11 cellular contexts compared by ENCODE assay signal in the genomic region with DNA sequence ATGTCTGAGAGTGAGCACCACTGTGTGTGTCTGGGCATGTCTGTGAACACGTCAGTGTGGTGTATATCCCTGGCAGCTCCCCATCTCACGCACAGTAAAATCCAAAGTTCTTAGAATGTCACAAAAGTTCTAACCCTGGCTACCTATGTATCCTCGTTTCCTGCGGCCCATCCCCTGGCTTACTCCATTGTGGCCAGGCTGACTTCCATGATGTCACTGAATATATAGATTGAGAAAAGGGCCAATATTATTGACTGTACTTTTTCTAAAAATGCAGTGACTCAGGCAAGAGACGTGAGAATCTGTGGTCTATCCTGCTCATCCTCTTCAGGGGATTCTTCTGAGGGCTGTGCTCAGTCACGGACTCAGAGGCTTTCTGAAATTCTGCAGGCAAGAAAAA. TPM values are rescaled to one million over a fixed set of nuclear protein-coding genes. Genes with fewer than 3 reads are reported as not detected.
DNase-seq lines count a peak whose midpoint lies in the region; ATAC-seq, FAIRE-seq and TF ChIP-seq lines count a peak whose summit lies in the region.
"Had no signal": no experiment of that assay in that cellular context is flagged by ENCODE, and none has a peak within 500 bp of the region (broad histone marks: within the 10 kb centered on the region; RNA-seq: fewer than 3 reads in every experiment).

No MANE protein-coding gene starts in this region.

- H3K9me3 ChIP-seq in HepG2 (ENCODE audit: low read length) = no peaks in the 10 kb centered on the region
- H3K9me3 ChIP-seq in right lobe of liver = no peaks in the 10 kb centered on the region
- no peaks in the 10 kb centered on the region for H3K9me3 ChIP-seq in BE2C
- H3K9me3 ChIP-seq: heart right ventricle, left ventricle myocardium inferior had no signal

- no peak for ATAC-seq in HepG2
- no peak for ATAC-seq in right lobe of liver
- no peak for ATAC-seq in activated B cell treated with CpG ODN at 0.5 μM for 24 hours (ENCODE audit: low read depth)
- peak; percentile 67 for ATAC-seq in esophagus mucosa

- in situ Hi-C loops in HepG2 (cut with HindIII; ENCODE audit: extremely low pct_ligation_motif_present, low pct_unique_long_range_greater_than_20kb) = loop anchor here (5.0 kb wide), 1 partner anchor 53 kb away; no protein-coding TSS in a partner anchor

- no TSS peak for BruUV-seq in HepG2 (replicated peaks; lab: Mats Ljungman, UMichigan)

- peaks cover 2 to 12% of the 10 kb centered on the region in 2 experiments for H3K36me3 ChIP-seq in HepG2 (replicated peaks in 1 of 2; ENCODE audit: control insufficient read depth in 1 of 2, insufficient read depth in 2 of 2, low read length in 2 of 2)
- H3K36me3 ChIP-seq in right lobe of liver = peaks cover 0 to 3% (median 0%) of the 10 kb centered on the region in 4 donors
- H3K36me3 ChIP-seq in BE2C = peaks cover 2% of the 10 kb centered on the region

- H3K27me3 Mint-ChIP-seq in activated B cell treated with CpG ODN at 0.5 μM for 24 hours = peaks cover 5% of the 10 kb centered on the region

- intact Hi-C loops in HepG2 (cut with micrococcal nuclease; ENCODE audit: unreplicated experiment) = no loop called here
- intact Hi-C loops in right lobe of liver (cut with DNase I) = no loop called here
- intact Hi-C loops in activated B cell treated with CpG ODN at 0.5 μM for 24 hours (cut with micrococcal nuclease) = loop anchor here (2.0 to 5.0 kb wide), 2 partner anchors 53 to 248 kb away; partner anchors contain the start of gene CARHSP1

- H3K36me3 Mint-ChIP-seq in activated B cell treated with CpG ODN at 0.5 μM for 24 hours (ENCODE audit: low read depth) = peaks cover 10% of the 10 kb centered on the region

- no peaks in the 10 kb centered on the region for H3K9me3 Mint-ChIP-seq in activated B cell treated with CpG ODN at 0.5 μM for 24 hours

- H3K4me1 ChIP-seq in HepG2 (ENCODE audit: insufficient read depth, low read length) = peaks cover 44% of the 10 kb centered on the region
- peaks cover 0 to 6% (median 0%) of the 10 kb centered on the region in 4 donors for H3K4me1 ChIP-seq in right lobe of liver
- no peaks in the 10 kb centered on the region; the same call in 1 of the 2 replicates for H3K4me1 ChIP-seq in BE2C

- TF ChIP-seq RAD21 in HepG2 (CRISPR knock-in tag; IDR thresholded peaks at IDR 0.05) = no peak

- CTCF ChIA-PET in HepG2 (lab: Yijun Ruan, JAX; ENCODE audit: low intra/inter-chr PET ratio, low total read pairs) (no interaction called here), activated B cell treated with CpG ODN at 0.5 μM for 24 hours (lab: Charles Lee) (no interaction called here)

- H3K27me3 ChIP-seq in HepG2 (ENCODE audit: control insufficient read depth in 1 of 2, insufficient read depth in 2 of 2, low read length in 2 of 2) (peaks cover 2 to 32% of the 10 kb centered on the region in 2 experiments; a peak in 3 of 5 replicates), right lobe of liver (no peaks in the 10 kb centered on the region), BE2C (no peaks in the 10 kb centered on the region)

- TF ChIP-seq EP300 in HepG2 (IDR thresholded peaks at IDR 0.05; ENCODE audit: low read depth in 2 of 2, low read length in 2 of 2) (no peak), HepG2 (CRISPR knock-in tag; IDR thresholded peaks at IDR 0.05; ENCODE audit: borderline replicate concordance) (no peak)

- POLR2A ChIA-PET in HepG2 (lab: Yijun Ruan, JAX) (no interaction called here), activated B cell treated with CpG ODN at 0.5 μM for 24 hours (lab: Charles Lee) (interaction anchor here (1.1 kb wide), 1 partner anchor 470 kb away, joined by 3 read pairs; no protein-coding TSS in a partner anchor)

- DNase-seq in HepG2 (ENCODE audit: low spot score) (no peak), right lobe of liver (no peak), activated B cell treated with CpG ODN at 0.5 μM for 24 hours (no peak), NCI-H1417 (lab: John Stamatoyannopoulos, UW) (no peak), NCI-H2171 (lab: John Stamatoyannopoulos, UW) (no peak), GM03348 (ENCODE audit: low spot score) (no peak), BE2C (no peak)
- DNase-seq: heart right ventricle, left ventricle myocardium inferior, nucleus accumbens had no signal

- no peak overlapping the region for H3K27ac Mint-ChIP-seq in activated B cell treated with CpG ODN at 0.5 μM for 24 hours

- 0 out of 2 replicates have a peak, but pooled peaks cover 5% of the 10 kb centered on the region for H4K20me1 ChIP-seq in HepG2 (ENCODE audit: insufficient read depth, low read length)

- H3K4me3 ChIP-seq in HepG2 (replicated peaks in 1 of 3; ENCODE audit: insufficient read depth in 1 of 3, low read depth in 2 of 3, low read length in 3 of 3) (no peak overlapping the region), right lobe of liver (no peak overlapping the region), BE2C (ENCODE audit: low read depth, low read length) (no peak overlapping the region)

- TF ChIP-seq CTCF in HepG2 (CRISPR knock-in tag; IDR thresholded peaks at IDR 0.05) = no peak
- TF ChIP-seq CTCF in right lobe of liver (IDR thresholded peaks at IDR 0.05) = no peak
- no peak for TF ChIP-seq CTCF in activated B cell treated with CpG ODN at 0.5 μM for 24 hours (IDR thresholded peaks at IDR 0.05)
- no peak for TF ChIP-seq CTCF in BE2C (IDR thresholded peaks at IDR 0.05; ENCODE audit: low read depth, low read length)

- H2AFZ ChIP-seq in HepG2 (ENCODE audit: low read length) = no peak overlapping the region

- TF ChIP-seq POLR2A in HepG2 (IDR thresholded peaks at IDR 0.05; ENCODE audit: insufficient read depth in 1 of 2, low read depth in 2 of 2, low read length in 2 of 2) (no peak), right lobe of liver (IDR thresholded peaks at IDR 0.05) (no peak)

- 37% methylated on average over 6 of the region's 6 CpGs for WGBS in HepG2 (ENCODE audit: low lambda C conversion rate)
- 75% methylated on average over 4 of the region's 6 CpGs for WGBS in right lobe of liver (ENCODE audit: insufficient coverage, low coverage, low lambda C conversion rate, missing lambda C conversion rate)

- peaks cover 13% of the 10 kb centered on the region for H3K4me1 Mint-ChIP-seq in activated B cell treated with CpG ODN at 0.5 μM for 24 hours

- H3K79me2 ChIP-seq in HepG2 (ENCODE audit: insufficient read depth, low read length) = peaks cover 37% of the 10 kb centered on the region

- peak overlapping the region; percentile 95 for H3K4me3 Mint-ChIP-seq in activated B cell treated with CpG ODN at 0.5 μM for 24 hours

- FAIRE-seq in HepG2 (lab: Jason Lieb, UNC) = no peak

- 0 out of 2 replicates have a peak overlapping the region, but pooled peaks have one; percentile 88 for H3K4me2 ChIP-seq in HepG2 (ENCODE audit: low read depth, low read length)

- no peak overlapping the region for H3K9ac ChIP-seq in HepG2 (ENCODE audit: insufficient read depth, low read depth, low read length)

- H3K27ac ChIP-seq in HepG2 (ENCODE audit: extremely low read length, insufficient read depth, low read length) = no peak overlapping the region
- H3K27ac ChIP-seq in right lobe of liver = no peak overlapping the region

RNA-seq across cellular contexts. Expression of gene METTL22, which starts 1.0 kb away (rescaled TPM):
- 23.3 and 36.2 TPM in 2 replicates for total RNA-seq in HepG2 (2016; rRNA removed; fragmentation: Illumina TruSeq; extraction: Trizol)
- total RNA-seq in HepG2 (2016; cell fraction: cytosol; rRNA removed; fragmentation: Illumina TruSeq; extraction: Trizol; ENCODE audit: low read depth) = 48.3 and 64.6 TPM in 2 replicates
- 19.9 and 37.6 TPM in 2 replicates for total RNA-seq in HepG2 (2016; cell fraction: insoluble cytoplasmic fraction; rRNA removed; fragmentation: Illumina TruSeq; extraction: Trizol)
- total RNA-seq in HepG2 (2016; cell fraction: membrane; rRNA removed; fragmentation: Illumina TruSeq; extraction: Trizol) = 53.5 and 59.9 TPM in 2 replicates
- 55.5 and 57.5 TPM in 2 replicates for total RNA-seq in HepG2 (2016; cell fraction: nucleus; rRNA removed; fragmentation: Illumina TruSeq; extraction: Trizol)
- 94.8 and 117 TPM in 2 replicates for polyA plus RNA-seq in HepG2 (2011; rRNA removed)
- polyA plus RNA-seq in HepG2 (2011; cell fraction: cytosol; rRNA removed) = 72.4 and 79.6 TPM in 2 replicates
- 323 and 325 TPM in 2 replicates for polyA plus RNA-seq in HepG2 (2011; cell fraction: nucleus; rRNA removed)
- 36.8 and 41.4 TPM in 2 replicates for polyA plus RNA-seq in HepG2 (2012)
- 50.0 and 66.7 TPM in 2 replicates for polyA plus RNA-seq in HepG2 (2016; cell fraction: cytosol; fragmentation: Illumina TruSeq; extraction: Trizol; ENCODE audit: low read depth)
- 23.8 and 27.8 TPM in 2 replicates for polyA plus RNA-seq in HepG2 (2016; cell fraction: insoluble cytoplasmic fraction; fragmentation: Illumina TruSeq; extraction: Trizol; ENCODE audit: low read depth)
- 50.2 and 62.5 TPM in 2 replicates for polyA plus RNA-seq in HepG2 (2016; cell fraction: membrane; fragmentation: Illumina TruSeq; extraction: Trizol; ENCODE audit: low read depth)
- 84.6 and 91.3 TPM in 2 replicates for polyA plus RNA-seq in HepG2 (2016; cell fraction: nucleus; fragmentation: Illumina TruSeq; extraction: Trizol; ENCODE audit: insufficient read depth, low read depth)
- polyA minus RNA-seq in HepG2 (2011; rRNA and poly(A)+ RNA removed; ENCODE audit: low replicate concordance) = 102 and 146 TPM in 2 replicates
- 28.3 and 29.5 TPM in 2 replicates for polyA minus RNA-seq in HepG2 (2011; cell fraction: cytosol; rRNA and poly(A)+ RNA removed)
- polyA minus RNA-seq in HepG2 (2011; cell fraction: nucleus; rRNA and poly(A)+ RNA removed) = 139 and 160 TPM in 2 replicates
- 10 to 100 TPM; 11.3 to 15.2 (median 13.7) TPM for total RNA-seq in right lobe of liver
- total RNA-seq in activated B cell treated with CpG ODN at 0.5 μM for 24 hours = 36.4 and 49.6 TPM in 2 replicates
- 15.9 TPM for total RNA-seq in esophagus mucosa
- 41.3 TPM for polyA plus RNA-seq in BE2C (2012; ENCODE audit: insufficient read depth, insufficient read length, low read depth)

RNA-seq across cellular contexts. Expression of gene TMEM114, which starts 30.2 kb away (rescaled TPM):
- total RNA-seq in HepG2 (2016; rRNA removed; fragmentation: Illumina TruSeq; extraction: Trizol) (not detected in 2 replicates), right lobe of liver (not detected), activated B cell treated with CpG ODN at 0.5 μM for 24 hours (not detected in 2 replicates), esophagus mucosa (not detected)
- not detected in 2 replicates for total RNA-seq in HepG2 (2016; cell fraction: cytosol; rRNA removed; fragmentation: Illumina TruSeq; extraction: Trizol; ENCODE audit: low read depth)
- total RNA-seq in HepG2 (2016; cell fraction: insoluble cytoplasmic fraction; rRNA removed; fragmentation: Illumina TruSeq; extraction: Trizol) = not detected in 2 replicates
- total RNA-seq in HepG2 (2016; cell fraction: membrane; rRNA removed; fragmentation: Illumina TruSeq; extraction: Trizol) = not detected in 2 replicates
- total RNA-seq in HepG2 (2016; cell fraction: nucleus; rRNA removed; fragmentation: Illumina TruSeq; extraction: Trizol) = not detected in 2 replicates
- polyA plus RNA-seq in HepG2 (2011; rRNA removed) = not detected in 2 replicates
- not detected in 2 replicates for polyA plus RNA-seq in HepG2 (2011; cell fraction: cytosol; rRNA removed)
- polyA plus RNA-seq in HepG2 (2011; cell fraction: nucleus; rRNA removed) = not detected in 2 replicates
- polyA plus RNA-seq in HepG2 (2012) = not detected in 2 replicates
- not detected in 2 replicates for polyA plus RNA-seq in HepG2 (2016; cell fraction: cytosol; fragmentation: Illumina TruSeq; extraction: Trizol; ENCODE audit: low read depth)
- not detected in 2 replicates for polyA plus RNA-seq in HepG2 (2016; cell fraction: insoluble cytoplasmic fraction; fragmentation: Illumina TruSeq; extraction: Trizol; ENCODE audit: low read depth)
- polyA plus RNA-seq in HepG2 (2016; cell fraction: membrane; fragmentation: Illumina TruSeq; extraction: Trizol; ENCODE audit: low read depth) = not detected in 2 replicates
- polyA plus RNA-seq in HepG2 (2016; cell fraction: nucleus; fragmentation: Illumina TruSeq; extraction: Trizol; ENCODE audit: insufficient read depth, low read depth) = not detected in 2 replicates
- not detected in 2 replicates for polyA minus RNA-seq in HepG2 (2011; rRNA and poly(A)+ RNA removed; ENCODE audit: low replicate concordance)
- polyA minus RNA-seq in HepG2 (2011; cell fraction: cytosol; rRNA and poly(A)+ RNA removed) = not detected in 2 replicates
- not detected in 2 replicates for polyA minus RNA-seq in HepG2 (2011; cell fraction: nucleus; rRNA and poly(A)+ RNA removed)
- polyA plus RNA-seq in BE2C (2012; ENCODE audit: insufficient read depth, insufficient read length, low read depth) = not detected
- total RNA-seq: left ventricle myocardium inferior had no signal
- polyA plus RNA-seq: heart right ventricle had no signal

RNA-seq across cellular contexts. Expression of gene ABAT, which starts 53.9 kb away (rescaled TPM):
- total RNA-seq in HepG2 (2016; rRNA removed; fragmentation: Illumina TruSeq; extraction: Trizol) = 97.3 and 123 TPM in 2 replicates
- 9.7 and 10.7 TPM in 2 replicates for total RNA-seq in HepG2 (2016; cell fraction: cytosol; rRNA removed; fragmentation: Illumina TruSeq; extraction: Trizol; ENCODE audit: low read depth)
- 100 and 112 TPM in 2 replicates for total RNA-seq in HepG2 (2016; cell fraction: insoluble cytoplasmic fraction; rRNA removed; fragmentation: Illumina TruSeq; extraction: Trizol)
- total RNA-seq in HepG2 (2016; cell fraction: membrane; rRNA removed; fragmentation: Illumina TruSeq; extraction: Trizol) = 29.4 and 30.9 TPM in 2 replicates
- 61.8 and 69.4 TPM in 2 replicates for total RNA-seq in HepG2 (2016; cell fraction: nucleus; rRNA removed; fragmentation: Illumina TruSeq; extraction: Trizol)
- 47.6 and 55.0 TPM in 2 replicates for polyA plus RNA-seq in HepG2 (2011; rRNA removed)
- polyA plus RNA-seq in HepG2 (2011; cell fraction: cytosol; rRNA removed) = 25.4 and 34.3 TPM in 2 replicates
- 65.2 and 68.0 TPM in 2 replicates for polyA plus RNA-seq in HepG2 (2011; cell fraction: nucleus; rRNA removed)
- 21.6 and 22.2 TPM in 2 replicates for polyA plus RNA-seq in HepG2 (2012)
- polyA plus RNA-seq in HepG2 (2016; cell fraction: cytosol; fragmentation: Illumina TruSeq; extraction: Trizol; ENCODE audit: low read depth) = 5.7 and 5.8 TPM in 2 replicates
- 116 and 128 TPM in 2 replicates for polyA plus RNA-seq in HepG2 (2016; cell fraction: insoluble cytoplasmic fraction; fragmentation: Illumina TruSeq; extraction: Trizol; ENCODE audit: low read depth)
- polyA plus RNA-seq in HepG2 (2016; cell fraction: membrane; fragmentation: Illumina TruSeq; extraction: Trizol; ENCODE audit: low read depth) = 15.2 TPM in 2 replicates
- 101 and 108 TPM in 2 replicates for polyA plus RNA-seq in HepG2 (2016; cell fraction: nucleus; fragmentation: Illumina TruSeq; extraction: Trizol; ENCODE audit: insufficient read depth, low read depth)
- polyA minus RNA-seq in HepG2 (2011; rRNA and poly(A)+ RNA removed; ENCODE audit: low replicate concordance) = 0.44 and 41.3 TPM in 2 replicates
- 24.2 and 32.3 TPM in 2 replicates for polyA minus RNA-seq in HepG2 (2011; cell fraction: cytosol; rRNA and poly(A)+ RNA removed)
- 32.1 and 39.7 TPM in 2 replicates for polyA minus RNA-seq in HepG2 (2011; cell fraction: nucleus; rRNA and poly(A)+ RNA removed)
- total RNA-seq in right lobe of liver = 100 to 1,000 TPM; 160 to 378 (median 305) TPM
- total RNA-seq in activated B cell treated with CpG ODN at 0.5 μM for 24 hours = 12.6 and 13.2 TPM in 2 replicates
- total RNA-seq in esophagus mucosa = 4.2 TPM
- polyA plus RNA-seq in BE2C (2012; ENCODE audit: insufficient read depth, insufficient read length, low read depth) = 20.4 TPM
